18 cellular contexts compared by ENCODE assay signal in genomic region chr6:100876251-100876650, GRCh38. TPM values are rescaled to one million over a fixed set of nuclear protein-coding genes. Genes with fewer than 3 reads are reported as not detected.
DNase-seq lines count a peak whose midpoint lies in the region; ATAC-seq and TF ChIP-seq lines count a peak whose summit lies in the region.
"Had no signal": no experiment of that assay in that cellular context is flagged by ENCODE, and none has a peak within 500 bp of the region (broad histone marks: within the 10 kb centered on the region; RNA-seq: fewer than 3 reads in every experiment).

No MANE protein-coding gene starts in this region.

- no peak overlapping the region for H3K56ac ChIP-seq in mesendoderm (ENCODE audit: low read length)

- H3K27ac Mint-ChIP-seq in activated CD8-positive, alpha-beta T cell treated with anti-CD3 and anti-CD28 coated beads for 36 hours, result peak overlapping the region; percentile 3
- no peak overlapping the region for H3K27ac Mint-ChIP-seq in activated CD8-positive, alpha-beta T cell treated with anti-CD3 and anti-CD28 coated beads, Interleukin-2, amount 10 ng/mL, durations not matched to agents 7 days and 5 days
- peak overlapping the region; percentile 6 for H3K27ac Mint-ChIP-seq in GM23338
- H3K27ac Mint-ChIP-seq: HFFc6, IgD-negative memory B cell had no signal

- H4K5ac ChIP-seq in mesendoderm (ENCODE audit: low read length), result no peak overlapping the region

- no peaks in the 10 kb centered on the region for H3K36me3 ChIP-seq in GM23338 (ENCODE audit: insufficient read depth)
- H3K36me3 ChIP-seq in mesendoderm (ENCODE audit: control insufficient read depth, insufficient read depth, low read length), result no peaks in the 10 kb centered on the region
- no peaks in the 10 kb centered on the region for H3K36me3 ChIP-seq in smooth muscle cell (ENCODE audit: low read depth)

- H3K4me3 ChIP-seq in GM23338, result no peak overlapping the region
- no peak overlapping the region for H3K4me3 ChIP-seq in mesendoderm (ENCODE audit: low read length)
- no peak overlapping the region for H3K4me3 ChIP-seq in smooth muscle cell
- H3K4me3 ChIP-seq: BLaER1 had no signal

- H3K4me2 ChIP-seq in GM23338 (no peak overlapping the region), mesendoderm (ENCODE audit: low read length) (no peak overlapping the region), smooth muscle cell (peak overlapping the region; percentile 85)
- H3K4me2 ChIP-seq: BLaER1 had no signal

- H3K79me1 ChIP-seq in mesendoderm (ENCODE audit: low read length), result peaks cover 4% of the 10 kb centered on the region

- H2BK15ac ChIP-seq in mesendoderm (replicated peaks; ENCODE audit: low read depth), result no peak overlapping the region

- no peaks in the 10 kb centered on the region for H3K27me3 Mint-ChIP-seq in activated CD8-positive, alpha-beta T cell treated with anti-CD3 and anti-CD28 coated beads for 36 hours
- H3K27me3 Mint-ChIP-seq in activated CD8-positive, alpha-beta T cell treated with anti-CD3 and anti-CD28 coated beads, Interleukin-2, amount 10 ng/mL, durations not matched to agents 7 days and 5 days (ENCODE audit: low read depth), result no peaks in the 10 kb centered on the region
- H3K27me3 Mint-ChIP-seq in GM23338 (ENCODE audit: insufficient read depth, low read depth, poor library complexity), result peaks cover 2% of the 10 kb centered on the region
- H3K27me3 Mint-ChIP-seq: IgD-negative memory B cell had no signal

- H3K4me1 ChIP-seq in GM23338 (ENCODE audit: insufficient read depth) (peaks cover 47% of the 10 kb centered on the region), mesendoderm (ENCODE audit: control insufficient read depth, low read depth, low read length) (peaks cover 10% of the 10 kb centered on the region), smooth muscle cell (ENCODE audit: low read depth) (peaks cover 37% of the 10 kb centered on the region)

- H3K4ac ChIP-seq in mesendoderm (ENCODE audit: low read depth, low read length), result no peak overlapping the region

- H4K20me1 ChIP-seq in GM23338 (replicated peaks; ENCODE audit: insufficient read depth), result peaks cover 4% of the 10 kb centered on the region; the same call in 1 of the 2 replicates
- H4K20me1 ChIP-seq in smooth muscle cell (ENCODE audit: low read depth), result peaks cover 89% of the 10 kb centered on the region

- H3K79me2 ChIP-seq in GM23338 (replicated peaks; ENCODE audit: insufficient read depth), result peaks cover 95% of the 10 kb centered on the region
- H3K79me2 ChIP-seq in mesendoderm (ENCODE audit: control insufficient read depth, insufficient read depth, low read length), result peaks cover 61% of the 10 kb centered on the region
- peaks cover 100% of the 10 kb centered on the region for H3K79me2 ChIP-seq in smooth muscle cell (ENCODE audit: low read depth)

- H3K9me3 Mint-ChIP-seq in activated CD8-positive, alpha-beta T cell treated with anti-CD3 and anti-CD28 coated beads for 36 hours, result peaks cover 5% of the 10 kb centered on the region
- no peaks in the 10 kb centered on the region for H3K9me3 Mint-ChIP-seq in activated CD8-positive, alpha-beta T cell treated with anti-CD3 and anti-CD28 coated beads, Interleukin-2, amount 10 ng/mL, durations not matched to agents 7 days and 5 days (ENCODE audit: insufficient read depth)
- H3K9me3 Mint-ChIP-seq in GM23338, result no peaks in the 10 kb centered on the region; the same call in 2 of the 3 replicates
- H3K9me3 Mint-ChIP-seq: HFFc6, IgD-negative memory B cell had no signal

- CTCF ChIA-PET in activated CD8-positive, alpha-beta T cell treated with anti-CD3 and anti-CD28 coated beads for 36 hours (lab: Charles Lee), result no interaction called here
- CTCF ChIA-PET in activated CD8-positive, alpha-beta T cell treated with anti-CD3 and anti-CD28 coated beads, Interleukin-2, amount 10 ng/mL, durations not matched to agents 7 days and 5 days (lab: Charles Lee), result no interaction called here

- no peaks in the 10 kb centered on the region for H3F3A ChIP-seq in GM23338 (replicated peaks; ENCODE audit: low read depth)
- peaks cover 14% of the 10 kb centered on the region for H3F3A ChIP-seq in smooth muscle cell (ENCODE audit: low read depth)

- intact Hi-C loops in activated CD8-positive, alpha-beta T cell treated with anti-CD3 and anti-CD28 coated beads for 36 hours (cut with micrococcal nuclease), result no loop called here

- no peak for TF ChIP-seq CTCF in activated CD8-positive, alpha-beta T cell treated with anti-CD3 and anti-CD28 coated beads for 36 hours (IDR thresholded peaks at IDR 0.05)
- TF ChIP-seq CTCF in GM23338 (conservative IDR thresholded peaks at IDR 0.05; ENCODE audit: low read depth in 2 of 2), result no peak
- no peak for TF ChIP-seq CTCF in smooth muscle cell (IDR thresholded peaks at IDR 0.05; ENCODE audit: borderline replicate concordance, insufficient read depth, poor library complexity, severe bottlenecking)

- H3K23ac ChIP-seq in mesendoderm (ENCODE audit: low read length), result no peak overlapping the region

- no peak overlapping the region for H2BK120ac ChIP-seq in mesendoderm (ENCODE audit: low read depth, low read length)

- H3K4me3 Mint-ChIP-seq in activated CD8-positive, alpha-beta T cell treated with anti-CD3 and anti-CD28 coated beads for 36 hours, result no peak overlapping the region
- no peak overlapping the region for H3K4me3 Mint-ChIP-seq in activated CD8-positive, alpha-beta T cell treated with anti-CD3 and anti-CD28 coated beads, Interleukin-2, amount 10 ng/mL, durations not matched to agents 7 days and 5 days
- H3K4me3 Mint-ChIP-seq in GM23338, result no peak overlapping the region
- H3K4me3 Mint-ChIP-seq: HFFc6 had no signal

- H3K18ac ChIP-seq in mesendoderm (ENCODE audit: low read length), result no peak overlapping the region

- H3K9ac ChIP-seq in mesendoderm (ENCODE audit: low read length), result no peak overlapping the region
- no peak overlapping the region for H3K9ac ChIP-seq in smooth muscle cell (ENCODE audit: low read depth)
- H3K9ac ChIP-seq: BLaER1 had no signal

- H3K9me3 ChIP-seq in smooth muscle cell (replicated peaks; ENCODE audit: low read depth), result no peaks in the 10 kb centered on the region

- peaks cover 59% of the 10 kb centered on the region for H3K4me1 Mint-ChIP-seq in activated CD8-positive, alpha-beta T cell treated with anti-CD3 and anti-CD28 coated beads for 36 hours (ENCODE audit: low read depth)
- H3K4me1 Mint-ChIP-seq in activated CD8-positive, alpha-beta T cell treated with anti-CD3 and anti-CD28 coated beads, Interleukin-2, amount 10 ng/mL, durations not matched to agents 7 days and 5 days (ENCODE audit: low read depth), result peaks cover 35% of the 10 kb centered on the region
- H3K4me1 Mint-ChIP-seq in GM23338, result peaks cover 53% of the 10 kb centered on the region

- H2AFZ ChIP-seq in GM23338 (no peak overlapping the region), smooth muscle cell (ENCODE audit: low read depth) (no peak overlapping the region)

- DNase-seq in activated CD8-positive, alpha-beta T cell treated with anti-CD3 and anti-CD28 coated beads for 36 hours, result no peak
- no peak for DNase-seq in activated CD8-positive, alpha-beta T cell treated with anti-CD3 and anti-CD28 coated beads, Interleukin-2, amount 10 ng/mL, durations not matched to agents 7 days and 5 days
- DNase-seq in GM23338 (ENCODE audit: low spot score) (no peak), mesendoderm (peak; percentile 18), smooth muscle cell (lab: John Stamatoyannopoulos, UW; ENCODE audit: unreplicated experiment) (no peak), NOMO-1 treated with dmso at 0.1 percent for 144 hours (lab: John Stamatoyannopoulos, UW; ENCODE audit: unreplicated experiment) (no peak), AG08396 (ENCODE audit: low spot score) (no peak), T-helper 2 cell (no peak)
- DNase-seq: AML-193, DMS153, DMS79 treated with DMSO at 0.1 percent for 48 hours, GDM1, HCEC 1CT, HFFc6, KG1 had no signal

- no peak overlapping the region for H2BK5ac ChIP-seq in mesendoderm (ENCODE audit: low read length)

- peaks cover 59% of the 10 kb centered on the region for H3K36me3 Mint-ChIP-seq in activated CD8-positive, alpha-beta T cell treated with anti-CD3 and anti-CD28 coated beads for 36 hours (ENCODE audit: low read depth)
- peaks cover 60% of the 10 kb centered on the region for H3K36me3 Mint-ChIP-seq in activated CD8-positive, alpha-beta T cell treated with anti-CD3 and anti-CD28 coated beads, Interleukin-2, amount 10 ng/mL, durations not matched to agents 7 days and 5 days (ENCODE audit: low read depth)
- peaks cover 38% of the 10 kb centered on the region for H3K36me3 Mint-ChIP-seq in GM23338 (ENCODE audit: low read depth)
- H3K36me3 Mint-ChIP-seq: IgD-negative memory B cell had no signal

- POLR2A ChIA-PET in activated CD8-positive, alpha-beta T cell treated with anti-CD3 and anti-CD28 coated beads for 36 hours (lab: Charles Lee), result no interaction called here
- POLR2A ChIA-PET in activated CD8-positive, alpha-beta T cell treated with anti-CD3 and anti-CD28 coated beads, Interleukin-2, amount 10 ng/mL, durations not matched to agents 7 days and 5 days (lab: Charles Lee), result no interaction called here

- no peaks in the 10 kb centered on the region for H3K9me2 ChIP-seq in GM23338 (ENCODE audit: insufficient read depth)

- no peak overlapping the region for H3K27ac ChIP-seq in GM23338 (ENCODE audit: low read depth)
- no peak overlapping the region for H3K27ac ChIP-seq in mesendoderm (ENCODE audit: low read depth, low read length)
- H3K27ac ChIP-seq in smooth muscle cell (ENCODE audit: low read depth), result peak overlapping the region; percentile 95
- H3K27ac ChIP-seq: 22Rv1, BLaER1 had no signal

- ATAC-seq in activated CD8-positive, alpha-beta T cell treated with anti-CD3 and anti-CD28 coated beads for 36 hours, result no peak
- no peak for ATAC-seq in activated CD8-positive, alpha-beta T cell treated with anti-CD3 and anti-CD28 coated beads, Interleukin-2, amount 10 ng/mL, durations not matched to agents 7 days and 5 days
- no peak for ATAC-seq in GM23338

- H4K8ac ChIP-seq in mesendoderm (ENCODE audit: low read depth, low read length), result no peak overlapping the region

- H2AK5ac ChIP-seq in mesendoderm (ENCODE audit: low read length), result no peak overlapping the region

- H3K27me3 ChIP-seq in GM23338 (ENCODE audit: insufficient read depth) (no peaks in the 10 kb centered on the region), mesendoderm (ENCODE audit: insufficient read depth, low read length, poor library complexity) (no peaks in the 10 kb centered on the region), smooth muscle cell (ENCODE audit: low read depth) (no peaks in the 10 kb centered on the region)
- H3K27me3 ChIP-seq: BLaER1 had no signal

RNA-seq across cellular contexts. Expression of gene ASCC3, which starts 4.9 kb away (rescaled TPM):
- total RNA-seq in activated CD8-positive, alpha-beta T cell treated with anti-CD3 and anti-CD28 coated beads for 36 hours, result 10 to 100 TPM; 50.2 to 50.5 TPM
- total RNA-seq in activated CD8-positive, alpha-beta T cell treated with anti-CD3 and anti-CD28 coated beads, Interleukin-2, amount 10 ng/mL, durations not matched to agents 7 days and 5 days, result 10 to 100 TPM; 61.8 to 66.1 TPM
- total RNA-seq in GM23338 (2014; rRNA removed; shearing (Covaris generic)), result 92.9 and 95.9 TPM in 2 replicates
- 96.7 and 129 TPM in 2 replicates for polyA plus RNA-seq in GM23338 (2016; fragmentation: Nextera tagmentation; extraction: Ambion mirVana)
- polyA plus RNA-seq in mesendoderm (2013, experiment 1 of 2), result 35.2 TPM
- polyA plus RNA-seq in mesendoderm (2013, experiment 2 of 2), result 36.0 TPM
- 116 and 148 TPM in 2 replicates for total RNA-seq in smooth muscle cell
- polyA plus RNA-seq in smooth muscle cell, result 59.0 and 68.8 TPM in 2 replicates
